ENCODE assay signal across 28 cellular contexts in the genomic region with DNA sequence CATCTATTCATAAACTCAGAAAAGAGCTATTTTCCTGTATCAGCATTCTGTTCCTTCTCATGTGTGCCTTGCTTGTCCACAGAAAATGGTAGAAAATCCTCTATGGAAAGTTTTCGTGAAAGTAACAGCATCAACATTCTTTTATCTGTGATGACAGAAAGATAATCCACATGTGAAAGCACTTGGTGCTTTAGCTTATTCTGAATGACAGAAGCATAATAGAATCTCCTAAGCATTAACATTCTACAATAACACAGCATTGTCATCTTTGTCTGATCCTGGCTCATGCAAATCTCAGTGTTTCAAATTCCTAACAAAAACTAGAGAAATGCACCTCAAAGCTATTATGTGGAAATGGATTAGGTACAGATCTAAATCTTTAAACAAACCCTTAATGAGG.
"Had no signal": no experiment of that assay in that cellular context is flagged by ENCODE, and none has a peak within 500 bp of the region (broad histone marks: within the 10 kb centered on the region; RNA-seq: fewer than 3 reads in every experiment).

No MANE protein-coding gene starts in this region.

- H3K4me1 ChIP-seq: parathyroid adenoma, psoas muscle, right lobe of liver, stomach, thyroid gland, transverse colon, upper lobe of right lung, uterus had no signal

- H3K4me1 Mint-ChIP-seq: naive thymus-derived CD4-positive, alpha-beta T cell; natural killer cell; stimulated activated effector memory CD8-positive, alpha-beta T cell treated with anti-CD3 and anti-CD28 coated beads, Interleukin-12 subunit alpha, Interleukin-12 subunit beta, amount 100 ng/mL, for 72 hours; stimulated activated naive B cell treated with anti-CD40 and anti-IgM and Interleukin-4, amounts not matched to agents 10 μg/mL and 1 μg/mL and 100 μg/mL, for 72 hours had no signal

- H3K27me3 Mint-ChIP-seq: naive thymus-derived CD4-positive, alpha-beta T cell; progenitor cell of endocrine pancreas; stimulated activated naive B cell treated with anti-CD40 and anti-IgM and Interleukin-4, amounts not matched to agents 10 μg/mL and 1 μg/mL and 100 μg/mL, for 72 hours; stimulated activated naive CD8-positive, alpha-beta T cell treated with anti-CD3 and anti-CD28 coated beads, Interleukin-15, Interleukin-2, amounts not matched to agents 100 ng/mL and 50 ng/mL, for 24 hours; type B pancreatic cell had no signal

- H3K9me3 ChIP-seq: ovary, psoas muscle, right lobe of liver, stomach, thoracic aorta, thyroid gland, transverse colon, upper lobe of right lung, uterus had no signal

- H2AFZ ChIP-seq: parathyroid adenoma had no signal

- H3K36me3 Mint-ChIP-seq: naive thymus-derived CD4-positive, alpha-beta T cell; natural killer cell; stimulated activated effector memory CD8-positive, alpha-beta T cell treated with anti-CD3 and anti-CD28 coated beads, Interleukin-12 subunit alpha, Interleukin-12 subunit beta, amount 100 ng/mL, for 72 hours; stimulated activated naive B cell treated with anti-CD40 and anti-IgM and Interleukin-4, amounts not matched to agents 10 μg/mL and 1 μg/mL and 100 μg/mL, for 72 hours; type B pancreatic cell had no signal

- DNase-seq: naive thymus-derived CD4-positive, alpha-beta T cell; natural killer cell; occipital lobe; ovary; posterior cingulate gyrus; psoas muscle; right cardiac atrium; right lobe of liver; stimulated activated CD4-positive, alpha-beta T cell treated with anti-CD3 and anti-CD28 coated beads, Interleukin-15, amount 100 ng/mL, for 24 hours; stimulated activated CD4-positive, alpha-beta T cell treated with anti-CD3 and anti-CD28 coated beads, Interleukin-2, amount 100 ng/mL, for 24 hours; stimulated activated CD4-positive, alpha-beta T cell treated with anti-CD3 and anti-CD28 coated beads, Interleukin-2, amount 100 ng/mL, for 48 hours; stimulated activated CD4-positive, alpha-beta T cell treated with anti-CD3 and anti-CD28 coated beads, Interleukin-4, amount 100 ng/mL, for 24 hours; stimulated activated naive B cell treated with anti-CD40 and anti-IgM and Interleukin-4, amounts not matched to agents 10 μg/mL and 1 μg/mL and 100 μg/mL, for 72 hours; stimulated activated naive CD4-positive, alpha-beta T cell treated with Interleukin-2 at 50 U/mL for 16 hours; stomach; thyroid gland; transverse colon; upper lobe of right lung; uterus had no signal

- H3K4me3 Mint-ChIP-seq: naive thymus-derived CD4-positive, alpha-beta T cell; natural killer cell; nephron; neural crest cell; stimulated activated effector memory CD8-positive, alpha-beta T cell treated with anti-CD3 and anti-CD28 coated beads, Interleukin-12 subunit alpha, Interleukin-12 subunit beta, amount 100 ng/mL, for 72 hours; stimulated activated naive B cell treated with anti-CD40 and anti-IgM and Interleukin-4, amounts not matched to agents 10 μg/mL and 1 μg/mL and 100 μg/mL, for 72 hours; stimulated activated naive CD8-positive, alpha-beta T cell treated with anti-CD3 and anti-CD28 coated beads, Interleukin-15, Interleukin-2, amounts not matched to agents 100 ng/mL and 50 ng/mL, for 24 hours; type B pancreatic cell had no signal

- H3K36me3 ChIP-seq: ovary, right lobe of liver, stomach, thoracic aorta, thyroid gland, transverse colon, upper lobe of right lung, uterus had no signal

- H3K27me3 ChIP-seq: ovary, right lobe of liver, stomach, thyroid gland, transverse colon, upper lobe of right lung, uterus had no signal

- H3K4me3 ChIP-seq: ovary, psoas muscle, right lobe of liver, skin epidermis, stomach, thoracic aorta, thyroid gland, transverse colon, upper lobe of right lung, uterus had no signal

- H3K27ac Mint-ChIP-seq: naive thymus-derived CD4-positive, alpha-beta T cell; natural killer cell; nephron; progenitor cell of endocrine pancreas; stimulated activated effector memory CD8-positive, alpha-beta T cell treated with anti-CD3 and anti-CD28 coated beads, Interleukin-12 subunit alpha, Interleukin-12 subunit beta, amount 100 ng/mL, for 72 hours; stimulated activated naive B cell treated with anti-CD40 and anti-IgM and Interleukin-4, amounts not matched to agents 10 μg/mL and 1 μg/mL and 100 μg/mL, for 72 hours; stimulated activated naive CD8-positive, alpha-beta T cell treated with anti-CD3 and anti-CD28 coated beads, Interleukin-15, Interleukin-2, amounts not matched to agents 100 ng/mL and 50 ng/mL, for 24 hours; type B pancreatic cell had no signal

- H3K9me3 Mint-ChIP-seq: neural crest cell; stimulated activated naive CD8-positive, alpha-beta T cell treated with anti-CD3 and anti-CD28 coated beads, Interleukin-15, Interleukin-2, amounts not matched to agents 100 ng/mL and 50 ng/mL, for 24 hours; type B pancreatic cell had no signal

- H3K27ac ChIP-seq: ovary, parathyroid adenoma, psoas muscle, right lobe of liver, skin epidermis, stomach, thoracic aorta, thyroid gland, transverse colon, upper lobe of right lung, uterus had no signal

- ATAC-seq: naive thymus-derived CD4-positive, alpha-beta T cell; natural killer cell; psoas muscle; right cardiac atrium; right lobe of liver; stimulated activated effector memory CD8-positive, alpha-beta T cell treated with anti-CD3 and anti-CD28 coated beads, Interleukin-12 subunit alpha, Interleukin-12 subunit beta, amount 100 ng/mL, for 72 hours; stimulated activated naive B cell treated with anti-CD40 and anti-IgM and Interleukin-4, amounts not matched to agents 10 μg/mL and 1 μg/mL and 100 μg/mL, for 72 hours; upper lobe of right lung had no signal
